In the genomic region with DNA sequence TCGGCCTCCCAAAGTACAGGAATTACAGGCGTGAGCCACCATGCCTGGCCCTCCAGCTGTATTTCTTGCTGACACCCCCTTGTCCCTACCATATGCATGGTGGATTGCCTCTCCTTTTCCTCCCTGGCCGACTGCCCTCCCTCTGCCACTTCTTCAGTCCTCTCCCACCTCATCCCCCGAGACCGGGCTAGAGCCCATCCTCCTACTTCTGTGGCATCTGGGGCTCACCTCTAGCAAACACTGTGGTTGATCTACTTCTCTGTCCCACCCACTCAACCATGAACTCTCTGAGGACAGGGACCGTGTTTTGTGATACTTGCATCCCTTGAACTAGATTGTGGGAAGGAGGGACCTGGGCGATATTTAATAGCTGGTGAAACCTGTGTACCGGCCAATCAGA, we compare ENCODE assay signal across 29 cellular contexts.
"Had no signal": no experiment of that assay in that cellular context is flagged by ENCODE, and none has a peak within 500 bp of the region (broad histone marks: within the 10 kb centered on the region; RNA-seq: fewer than 3 reads in every experiment).

No MANE protein-coding gene starts in this region.

- FAIRE-seq: keratinocyte had no signal

- H3K9me3 Mint-ChIP-seq: activated CD4-positive, alpha-beta memory T cell treated with anti-CD3 and anti-CD28 coated beads for 36 hours; activated CD4-positive, alpha-beta T cell treated with anti-CD3 and anti-CD28 coated beads, Interleukin-2, amount 10 ng/mL, durations not matched to agents 24 days and 14 days; activated naive CD4-positive, alpha-beta T cell treated with anti-CD3 and anti-CD28 coated beads, Interleukin-2, amount 10 ng/mL, durations not matched to agents 7 days and 5 days; activated naive CD8-positive, alpha-beta T cell treated with anti-CD3 and anti-CD28 coated beads, Interleukin-2, amount 10 ng/mL, durations not matched to agents 7 days and 5 days; activated T-cell treated with anti-CD3 and anti-CD28 coated beads, Interleukin-2, amount 50 U/mL, for 24 hours; brain; naive thymus-derived CD4-positive, alpha-beta T cell; neural crest cell had no signal

- H3K27ac ChIP-seq: ascending aorta, cardiac muscle cell, colonic mucosa, gastrocnemius medialis, hepatocyte, spleen, testis, transverse colon had no signal

- DNase-seq: activated CD4-positive, alpha-beta memory T cell treated with anti-CD3 and anti-CD28 coated beads for 36 hours; activated CD4-positive, alpha-beta T cell treated with anti-CD3 and anti-CD28 coated beads, Interleukin-2, amount 10 ng/mL, durations not matched to agents 24 days and 14 days; activated CD4-positive, CD25-positive, alpha-beta regulatory T cell treated with anti-CD3 and anti-CD28 coated beads, Interleukin-2, amount 50 U/mL, for 72 hours; activated CD8-positive, alpha-beta memory T cell treated with anti-CD3 and anti-CD28 coated beads, Interleukin-2, amount 50 U/mL, for 4 hours; activated gamma-delta T cell; activated naive CD4-positive, alpha-beta T cell treated with anti-CD3 and anti-CD28 coated beads, Interleukin-2, amount 10 ng/mL, durations not matched to agents 7 days and 5 days; activated naive CD8-positive, alpha-beta T cell treated with anti-CD3 and anti-CD28 coated beads, Interleukin-2, amount 10 ng/mL, durations not matched to agents 7 days and 5 days; activated T-cell treated with anti-CD3 and anti-CD28 coated beads, Interleukin-2, amount 50 U/mL, for 24 hours; cerebellar nuclear complex; colonic mucosa; effector memory CD4-positive, alpha-beta T cell; erythroblast; gastrocnemius medialis; left cardiac atrium; mammary epithelial cell; midbrain; naive thymus-derived CD4-positive, alpha-beta T cell; right cardiac atrium; spleen; stimulated activated naive CD8-positive, alpha-beta T cell treated with anti-CD3 and anti-CD28 coated beads, Interleukin-15, Interleukin-2, amounts not matched to agents 100 U/mL and 50 U/mL, for 24 hours; T-helper 2 cell; testis; transverse colon had no signal

- H3K4me3 Mint-ChIP-seq: activated CD4-positive, alpha-beta memory T cell treated with anti-CD3 and anti-CD28 coated beads for 36 hours; activated CD4-positive, alpha-beta T cell treated with anti-CD3 and anti-CD28 coated beads, Interleukin-2, amount 10 ng/mL, durations not matched to agents 24 days and 14 days; activated naive CD4-positive, alpha-beta T cell treated with anti-CD3 and anti-CD28 coated beads, Interleukin-2, amount 10 ng/mL, durations not matched to agents 7 days and 5 days; activated naive CD8-positive, alpha-beta T cell treated with anti-CD3 and anti-CD28 coated beads, Interleukin-2, amount 10 ng/mL, durations not matched to agents 7 days and 5 days; activated T-cell treated with anti-CD3 and anti-CD28 coated beads, Interleukin-2, amount 50 U/mL, for 24 hours; brain; naive thymus-derived CD4-positive, alpha-beta T cell had no signal

- H3K9me3 ChIP-seq: ascending aorta, colonic mucosa, gastrocnemius medialis, spleen, testis, transverse colon had no signal

- H3K27me3 ChIP-seq: ascending aorta, colonic mucosa, gastrocnemius medialis, hepatocyte, testis, transverse colon had no signal

- H3K79me2 ChIP-seq: hepatocyte had no signal

- H3K36me3 Mint-ChIP-seq: activated CD4-positive, alpha-beta memory T cell treated with anti-CD3 and anti-CD28 coated beads for 36 hours; activated naive CD4-positive, alpha-beta T cell treated with anti-CD3 and anti-CD28 coated beads, Interleukin-2, amount 10 ng/mL, durations not matched to agents 7 days and 5 days; activated naive CD8-positive, alpha-beta T cell treated with anti-CD3 and anti-CD28 coated beads, Interleukin-2, amount 10 ng/mL, durations not matched to agents 7 days and 5 days; brain; naive thymus-derived CD4-positive, alpha-beta T cell had no signal

- H3K4me1 ChIP-seq: ascending aorta, colonic mucosa had no signal

- H3K27ac Mint-ChIP-seq: activated CD4-positive, alpha-beta memory T cell treated with anti-CD3 and anti-CD28 coated beads for 36 hours; activated CD4-positive, alpha-beta T cell treated with anti-CD3 and anti-CD28 coated beads, Interleukin-2, amount 10 ng/mL, durations not matched to agents 24 days and 14 days; activated naive CD4-positive, alpha-beta T cell treated with anti-CD3 and anti-CD28 coated beads, Interleukin-2, amount 10 ng/mL, durations not matched to agents 7 days and 5 days; activated naive CD8-positive, alpha-beta T cell treated with anti-CD3 and anti-CD28 coated beads, Interleukin-2, amount 10 ng/mL, durations not matched to agents 7 days and 5 days; activated T-cell treated with anti-CD3 and anti-CD28 coated beads, Interleukin-2, amount 50 U/mL, for 24 hours had no signal

- H3K4me3 ChIP-seq: ascending aorta, cardiac muscle cell, colonic mucosa, gastrocnemius medialis, hepatocyte, spleen, testis, transverse colon had no signal

- ATAC-seq: gastrocnemius medialis; left cardiac atrium; naive thymus-derived CD4-positive, alpha-beta T cell; right cardiac atrium; stimulated activated naive CD8-positive, alpha-beta T cell treated with anti-CD3 and anti-CD28 coated beads, Interleukin-15, Interleukin-2, amounts not matched to agents 100 U/mL and 50 U/mL, for 24 hours had no signal

- H2AFZ ChIP-seq: hepatocyte had no signal

- H3K4me2 ChIP-seq: hepatocyte had no signal

- H3K36me3 ChIP-seq: ascending aorta, cardiac muscle cell, colonic mucosa, gastrocnemius medialis, spleen, transverse colon had no signal

- H3K27me3 Mint-ChIP-seq: activated T-cell treated with anti-CD3 and anti-CD28 coated beads, Interleukin-2, amount 50 U/mL, for 24 hours had no signal
